ENCODE assay signal across 1 cellular context in the genomic region with DNA sequence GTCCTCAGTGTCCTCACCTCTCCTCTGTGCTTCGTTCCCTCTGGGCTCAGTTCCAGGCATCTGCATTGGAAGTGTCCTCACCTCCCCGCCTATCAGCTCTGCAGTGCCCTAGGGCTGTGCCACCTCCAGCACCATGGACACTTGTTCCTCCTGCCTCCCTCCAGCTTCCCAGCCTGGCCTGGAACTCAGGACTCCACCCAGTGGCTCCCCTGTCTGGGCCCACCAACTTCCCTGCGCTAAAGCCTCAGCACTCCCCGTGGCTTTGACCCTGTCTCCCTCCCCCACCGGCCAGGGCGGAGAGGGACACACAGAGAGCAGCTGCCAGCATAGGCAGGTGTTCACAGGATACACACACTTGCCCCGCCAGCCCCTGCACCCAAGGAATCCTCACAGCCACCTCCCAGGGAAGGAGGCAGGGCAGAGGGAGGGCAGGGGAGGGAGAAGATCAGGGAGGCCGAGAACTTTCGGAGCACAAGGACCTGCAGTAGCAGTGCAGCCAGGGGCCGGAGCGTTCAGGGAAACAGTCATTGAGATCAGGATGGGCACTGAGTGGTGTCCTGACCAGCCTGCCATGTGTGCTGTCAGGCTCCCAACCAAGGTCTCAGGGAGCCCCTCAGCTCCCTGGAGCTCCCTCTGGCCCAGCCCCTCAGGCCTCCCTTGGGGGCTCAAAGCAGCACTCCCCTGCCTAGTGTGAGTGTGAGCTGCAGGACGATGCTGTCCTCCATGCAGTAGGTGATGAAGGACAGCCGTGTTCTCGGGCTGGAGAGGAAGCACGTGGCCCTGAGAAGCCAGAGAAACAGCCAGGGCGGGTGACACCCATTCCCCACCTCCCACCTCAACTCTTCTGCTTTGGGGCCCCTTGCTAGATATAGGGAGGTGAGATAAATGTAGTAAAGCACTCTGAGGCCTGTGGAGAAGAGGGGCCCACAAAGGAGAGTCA.
TF ChIP-seq lines count a peak whose summit lies in the region.

No MANE protein-coding gene starts in this region.

TF ChIP-seq in HepG2, 621 proteins besides CTCF, POLR2A, EP300 and RAD21:
- TF ChIP-seq EEA1 (CRISPR knock-in tag; IDR thresholded peaks at IDR 0.05; ENCODE audit: borderline replicate concordance) (no peak), SKI (IDR thresholded peaks at IDR 0.05; ENCODE audit: partially characterized antibody) (no peak), WIZ (CRISPR knock-in tag; IDR thresholded peaks at IDR 0.05) (no peak), ZNF432 (CRISPR knock-in tag; IDR thresholded peaks at IDR 0.05; ENCODE audit: borderline replicate concordance) (no peak), DNMT1 (CRISPR knock-in tag; IDR thresholded peaks at IDR 0.05) (no peak), TGIF2 (CRISPR knock-in tag; IDR thresholded peaks at IDR 0.05) (no peak), ZNF3 (CRISPR knock-in tag; IDR thresholded peaks at IDR 0.05) (no peak), ZNF670 (CRISPR knock-in tag; IDR thresholded peaks at IDR 0.05; ENCODE audit: borderline replicate concordance) (no peak), ZNF253 (CRISPR knock-in tag; IDR thresholded peaks at IDR 0.05; ENCODE audit: borderline replicate concordance) (no peak), ZBTB1 (CRISPR knock-in tag; IDR thresholded peaks at IDR 0.05; ENCODE audit: borderline replicate concordance) (no peak), HOXA9 (CRISPR knock-in tag; IDR thresholded peaks at IDR 0.05; ENCODE audit: borderline replicate concordance) (no peak), CAMTA2 (CRISPR knock-in tag; IDR thresholded peaks at IDR 0.05; ENCODE audit: borderline replicate concordance) (no peak), ZNF543 (CRISPR knock-in tag; IDR thresholded peaks at IDR 0.05) (no peak), KDM5B (CRISPR knock-in tag; IDR thresholded peaks at IDR 0.05; ENCODE audit: borderline replicate concordance) (no peak), MAF1 (CRISPR knock-in tag; IDR thresholded peaks at IDR 0.05; ENCODE audit: borderline replicate concordance) (no peak), NCOR1 (IDR thresholded peaks at IDR 0.05; ENCODE audit: borderline replicate concordance, low read length) (no peak)
- TF ChIP-seq, protein P1, sequence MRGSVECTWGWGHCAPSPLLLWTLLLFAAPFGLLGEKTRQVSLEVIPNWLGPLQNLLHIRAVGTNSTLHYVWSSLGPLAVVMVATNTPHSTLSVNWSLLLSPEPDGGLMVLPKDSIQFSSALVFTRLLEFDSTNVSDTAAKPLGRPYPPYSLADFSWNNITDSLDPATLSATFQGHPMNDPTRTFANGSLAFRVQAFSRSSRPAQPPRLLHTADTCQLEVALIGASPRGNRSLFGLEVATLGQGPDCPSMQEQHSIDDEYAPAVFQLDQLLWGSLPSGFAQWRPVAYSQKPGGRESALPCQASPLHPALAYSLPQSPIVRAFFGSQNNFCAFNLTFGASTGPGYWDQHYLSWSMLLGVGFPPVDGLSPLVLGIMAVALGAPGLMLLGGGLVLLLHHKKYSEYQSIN (CRISPR knock-in tag; IDR thresholded peaks at IDR 0.05; ENCODE audit: borderline replicate concordance) = no peak
- TF ChIP-seq, protein P2, sequence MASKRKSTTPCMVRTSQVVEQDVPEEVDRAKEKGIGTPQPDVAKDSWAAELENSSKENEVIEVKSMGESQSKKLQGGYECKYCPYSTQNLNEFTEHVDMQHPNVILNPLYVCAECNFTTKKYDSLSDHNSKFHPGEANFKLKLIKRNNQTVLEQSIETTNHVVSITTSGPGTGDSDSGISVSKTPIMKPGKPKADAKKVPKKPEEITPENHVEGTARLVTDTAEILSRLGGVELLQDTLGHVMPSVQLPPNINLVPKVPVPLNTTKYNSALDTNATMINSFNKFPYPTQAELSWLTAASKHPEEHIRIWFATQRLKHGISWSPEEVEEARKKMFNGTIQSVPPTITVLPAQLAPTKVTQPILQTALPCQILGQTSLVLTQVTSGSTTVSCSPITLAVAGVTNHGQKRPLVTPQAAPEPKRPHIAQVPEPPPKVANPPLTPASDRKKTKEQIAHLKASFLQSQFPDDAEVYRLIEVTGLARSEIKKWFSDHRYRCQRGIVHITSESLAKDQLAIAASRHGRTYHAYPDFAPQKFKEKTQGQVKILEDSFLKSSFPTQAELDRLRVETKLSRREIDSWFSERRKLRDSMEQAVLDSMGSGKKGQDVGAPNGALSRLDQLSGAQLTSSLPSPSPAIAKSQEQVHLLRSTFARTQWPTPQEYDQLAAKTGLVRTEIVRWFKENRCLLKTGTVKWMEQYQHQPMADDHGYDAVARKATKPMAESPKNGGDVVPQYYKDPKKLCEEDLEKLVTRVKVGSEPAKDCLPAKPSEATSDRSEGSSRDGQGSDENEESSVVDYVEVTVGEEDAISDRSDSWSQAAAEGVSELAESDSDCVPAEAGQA (IDR thresholded peaks at IDR 0.05; ENCODE audit: low read depth) = no peak
- TF ChIP-seq, protein P2 (CRISPR knock-in tag; IDR thresholded peaks at IDR 0.05; ENCODE audit: borderline replicate concordance) = no peak
- TF ChIP-seq, protein P3, sequence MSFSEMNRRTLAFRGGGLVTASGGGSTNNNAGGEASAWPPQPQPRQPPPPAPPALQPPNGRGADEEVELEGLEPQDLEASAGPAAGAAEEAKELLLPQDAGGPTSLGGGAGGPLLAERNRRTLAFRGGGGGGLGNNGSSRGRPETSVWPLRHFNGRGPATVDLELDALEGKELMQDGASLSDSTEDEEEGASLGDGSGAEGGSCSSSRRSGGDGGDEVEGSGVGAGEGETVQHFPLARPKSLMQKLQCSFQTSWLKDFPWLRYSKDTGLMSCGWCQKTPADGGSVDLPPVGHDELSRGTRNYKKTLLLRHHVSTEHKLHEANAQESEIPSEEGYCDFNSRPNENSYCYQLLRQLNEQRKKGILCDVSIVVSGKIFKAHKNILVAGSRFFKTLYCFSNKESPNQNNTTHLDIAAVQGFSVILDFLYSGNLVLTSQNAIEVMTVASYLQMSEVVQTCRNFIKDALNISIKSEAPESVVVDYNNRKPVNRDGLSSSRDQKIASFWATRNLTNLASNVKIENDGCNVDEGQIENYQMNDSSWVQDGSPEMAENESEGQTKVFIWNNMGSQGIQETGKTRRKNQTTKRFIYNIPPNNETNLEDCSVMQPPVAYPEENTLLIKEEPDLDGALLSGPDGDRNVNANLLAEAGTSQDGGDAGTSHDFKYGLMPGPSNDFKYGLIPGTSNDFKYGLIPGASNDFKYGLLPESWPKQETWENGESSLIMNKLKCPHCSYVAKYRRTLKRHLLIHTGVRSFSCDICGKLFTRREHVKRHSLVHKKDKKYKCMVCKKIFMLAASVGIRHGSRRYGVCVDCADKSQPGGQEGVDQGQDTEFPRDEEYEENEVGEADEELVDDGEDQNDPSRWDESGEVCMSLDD (CRISPR knock-in tag; IDR thresholded peaks at IDR 0.05; ENCODE audit: borderline replicate concordance) = no peak
TF ChIP-seq in HepG2: peak in this region for 0.
